ENCODE assay signal across 12 cellular contexts in genomic region chr7:33757050-33757449, GRCh38.
DNase-seq lines count a peak whose midpoint lies in the region; ATAC-seq and TF ChIP-seq lines count a peak whose summit lies in the region.
"Had no signal": no experiment of that assay in that cellular context is flagged by ENCODE, and none has a peak within 500 bp of the region (broad histone marks: within the 10 kb centered on the region; RNA-seq: fewer than 3 reads in every experiment).

No MANE protein-coding gene starts in this region.

- H3K4me3 ChIP-seq in fibroblast of the aortic adventitia (ENCODE audit: low read depth, low read length): no peak overlapping the region
- no peak overlapping the region for H3K4me3 ChIP-seq in psoas muscle
- no peak overlapping the region for H3K4me3 ChIP-seq in MM.1S (ENCODE audit: low read length)
- H3K4me3 ChIP-seq: pancreas, uterus had no signal

- no peaks in the 10 kb centered on the region for H3F3A ChIP-seq in MM.1S (ENCODE audit: insufficient read depth, low read length)

- H3K9me3 ChIP-seq in psoas muscle (no peaks in the 10 kb centered on the region), MM.1S (replicated peaks; ENCODE audit: insufficient read depth, low read length) (no peaks in the 10 kb centered on the region)
- H3K9me3 ChIP-seq: pancreas, uterus had no signal

- peak; percentile 67 to 91 (median 80) for ATAC-seq in psoas muscle
- ATAC-seq: left colon had no signal

- no peaks in the 10 kb centered on the region for H3K9me2 ChIP-seq in MM.1S (replicated peaks; ENCODE audit: insufficient read depth, low read length)

- no peak for TF ChIP-seq CTCF in fibroblast of the aortic adventitia (IDR thresholded peaks at IDR 0.05; ENCODE audit: insufficient read depth, low read length)
- no peak for TF ChIP-seq CTCF in psoas muscle (IDR thresholded peaks at IDR 0.05)
- TF ChIP-seq CTCF in MM.1S (IDR thresholded peaks at IDR 0.05; ENCODE audit: low read length): no peak

- H3K4me1 ChIP-seq in psoas muscle (peaks cover 11% of the 10 kb centered on the region), MM.1S (ENCODE audit: low read length) (0 out of 2 replicates have a peak, but pooled peaks cover 2% of the 10 kb centered on the region)
- H3K4me1 ChIP-seq: pancreas, uterus had no signal

- intact Hi-C loops in psoas muscle (cut with DNase I): loop anchor here in 1 of 2 donors (2.0 kb wide), 2 partner anchors 138 to 176 kb away; no protein-coding TSS in a partner anchor

- 37 to 50% (median 39%) methylated on average over 7 of the region's 7 CpGs for WGBS in psoas muscle, 3 donors

- H3K79me2 ChIP-seq in MM.1S (ENCODE audit: low read length): no peaks in the 10 kb centered on the region

- no peak overlapping the region for H2AFZ ChIP-seq in MM.1S (ENCODE audit: low read length)

- no peak overlapping the region for H3K27ac ChIP-seq in psoas muscle
- H3K27ac ChIP-seq in MM.1S (ENCODE audit: low read length): no peak overlapping the region
- H3K27ac ChIP-seq: pancreas, uterus had no signal

- H3K27me3 ChIP-seq in psoas muscle (ENCODE audit: insufficient read depth in 3 of 3, low read length in 2 of 3) (no peaks in the 10 kb centered on the region), MM.1S (replicated peaks; ENCODE audit: insufficient read depth, low read length) (no peaks in the 10 kb centered on the region)
- H3K27me3 ChIP-seq: pancreas, uterus had no signal

- peak; percentile 38 for DNase-seq in EH (ENCODE audit: low read depth)
- DNase-seq in M059J (ENCODE audit: low read depth): peak; percentile 67
- peak; percentile 89 for DNase-seq in fibroblast of the aortic adventitia (ENCODE audit: low read depth)
- peak in 1 of 2 donors; percentile 35 for DNase-seq in psoas muscle
- no peak for DNase-seq in midbrain (lab: John Stamatoyannopoulos, UW)
- no peak for DNase-seq in nucleus accumbens (lab: John Stamatoyannopoulos, UW)
- DNase-seq in COLO668 (lab: John Stamatoyannopoulos, UW; ENCODE audit: unreplicated experiment): no peak
- DNase-seq in MM.1S: no peak
- DNase-seq: NCI-H1436 treated with DMSO at 0.1 percent for 48 hours, pancreas had no signal

- H3K9ac ChIP-seq in MM.1S (ENCODE audit: low read length): no peak overlapping the region

- H3K4me2 ChIP-seq in MM.1S (ENCODE audit: low read depth, low read length): no peak overlapping the region

- no peaks in the 10 kb centered on the region for H4K20me1 ChIP-seq in MM.1S (ENCODE audit: insufficient read depth, low read length)

- H3K36me3 ChIP-seq in psoas muscle (ENCODE audit: insufficient read depth in 1 of 2, low read depth in 1 of 2) (no peaks in the 10 kb centered on the region), MM.1S (replicated peaks; ENCODE audit: insufficient read depth, low read length) (no peaks in the 10 kb centered on the region)
- H3K36me3 ChIP-seq: pancreas, uterus had no signal

Comparison
In these comparisons a context has a peak if more than half of its experiments do, and no peak if none do; other contexts are left out.
1. DNase-seq: peak in EH (single experiment), M059J (single experiment) and fibroblast of the aortic adventitia (single experiment); none in midbrain (single experiment), nucleus accumbens (0 of 56), COLO668 (single experiment) and MM.1S (single experiment).